ENCODE assay signal across 8 cellular contexts in the genomic region with DNA sequence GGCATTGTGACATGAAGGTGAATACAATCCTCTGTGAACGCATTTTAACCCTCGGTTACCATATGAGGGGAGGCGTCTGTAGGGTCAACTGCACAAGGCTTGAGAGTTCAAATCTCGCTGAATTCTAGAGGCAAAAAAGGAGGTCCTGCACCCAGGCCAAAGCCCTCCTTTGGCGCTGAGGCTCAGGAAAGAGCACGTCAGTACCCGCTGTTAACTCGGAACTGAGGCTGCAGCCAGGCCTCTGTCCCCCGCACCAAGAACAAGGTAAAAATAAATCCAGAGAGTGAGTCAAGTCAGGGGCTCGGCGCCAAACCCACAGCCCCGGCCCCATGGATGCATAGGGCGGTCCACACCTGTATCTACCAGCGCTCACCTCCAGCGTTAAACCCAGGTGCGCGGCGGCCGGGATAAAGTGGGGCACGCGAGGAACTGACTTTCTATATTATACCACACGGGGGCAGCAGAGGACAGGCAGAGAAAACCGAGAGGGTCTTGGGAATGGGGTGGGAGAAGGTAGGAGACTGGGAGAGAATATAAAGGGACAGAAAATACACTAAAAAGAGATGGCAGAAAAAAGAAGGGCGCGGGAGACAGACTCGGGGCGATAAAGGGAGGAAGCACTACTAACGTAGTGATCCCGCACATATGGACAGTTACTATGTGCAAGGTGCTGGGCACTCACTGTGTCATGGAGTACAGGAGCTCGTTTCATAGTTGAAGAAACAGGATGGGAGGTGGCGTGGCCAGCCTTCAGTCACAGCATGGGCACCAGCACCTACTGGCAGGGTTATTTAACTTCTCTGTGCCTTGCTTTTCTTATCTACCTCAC. TPM values are rescaled to one million over a fixed set of nuclear protein-coding genes. Genes with fewer than 3 reads are reported as not detected.
DNase-seq lines count a peak whose midpoint lies in the region; ATAC-seq and TF ChIP-seq lines count a peak whose summit lies in the region.

No MANE protein-coding gene starts in this region.

- H3K4me1 Mint-ChIP-seq in nephron progenitor cell, result no peaks in the 10 kb centered on the region

- peaks cover 29% of the 10 kb centered on the region for H3K27me3 Mint-ChIP-seq in nephron progenitor cell (ENCODE audit: low read depth, poor library complexity)

- ATAC-seq in GM19035 (IDR thresholded peaks at IDR 0.05; ENCODE audit: unreplicated experiment) (no peak), GM18519 (IDR thresholded peaks at IDR 0.05; ENCODE audit: low FRiP score, unreplicated experiment) (no peak)

- H3K4me3 ChIP-seq in epithelial cell of proximal tubule (ENCODE audit: low read depth, low read length), result peak overlapping the region; percentile 19

- no peaks in the 10 kb centered on the region for H3K9me3 Mint-ChIP-seq in nephron progenitor cell

- H3K27ac Mint-ChIP-seq in nephron progenitor cell, result no peak overlapping the region

- no peaks in the 10 kb centered on the region for H3K36me3 Mint-ChIP-seq in nephron progenitor cell (ENCODE audit: low read depth)

- peak; percentile 66 for DNase-seq in activated effector memory CD4-positive, alpha-beta T cell treated with anti-CD3 and anti-CD28 coated beads, Interleukin-2, amount 50 U/mL, for 16 hours
- DNase-seq in activated effector memory CD4-positive, alpha-beta T cell treated with Interleukin-2 at 50 U/mL for 16 hours, result no peak
- DNase-seq in HuH-7 (ENCODE audit: low spot score) (peak; percentile 60), SK-N-DZ (ENCODE audit: low spot score) (peak; percentile 41), epithelial cell of proximal tubule (ENCODE audit: low read depth) (no peak), nephron progenitor cell (peak; percentile 72)

- TF ChIP-seq CTCF in epithelial cell of proximal tubule (conservative IDR thresholded peaks at IDR 0.05; ENCODE audit: low read depth, low read length), result peak; percentile 69
- TF ChIP-seq CTCF in nephron progenitor cell (IDR thresholded peaks at IDR 0.05), result peak; percentile 78

- H3K4me3 Mint-ChIP-seq in nephron progenitor cell, result no peak overlapping the region

RNA-seq across cellular contexts. Expression of gene DMRTA2, which starts 54.9 kb away (rescaled TPM):
- polyA plus RNA-seq in SK-N-DZ (2014; cell fraction: cytosol; rRNA removed), result 0.17 and 1.3 TPM in 2 replicates
- polyA plus RNA-seq in SK-N-DZ (2014; cell fraction: nucleus; rRNA removed), result 1.4 and 1.9 TPM in 2 replicates
- not detected in 2 replicates for total RNA-seq in epithelial cell of proximal tubule

Comparison
In these comparisons a context has a peak if more than half of its experiments do, and no peak if none do; other contexts are left out.
1. DNase-seq: peak in activated effector memory CD4-positive, alpha-beta T cell treated with anti-CD3 and anti-CD28 coated beads, Interleukin-2, amount 50 U/mL, for 16 hours (single experiment), HuH-7 (single experiment), SK-N-DZ (single experiment) and nephron progenitor cell (single experiment); none in activated effector memory CD4-positive, alpha-beta T cell treated with Interleukin-2 at 50 U/mL for 16 hours (single experiment) and epithelial cell of proximal tubule (single experiment).